In the genomic region with DNA sequence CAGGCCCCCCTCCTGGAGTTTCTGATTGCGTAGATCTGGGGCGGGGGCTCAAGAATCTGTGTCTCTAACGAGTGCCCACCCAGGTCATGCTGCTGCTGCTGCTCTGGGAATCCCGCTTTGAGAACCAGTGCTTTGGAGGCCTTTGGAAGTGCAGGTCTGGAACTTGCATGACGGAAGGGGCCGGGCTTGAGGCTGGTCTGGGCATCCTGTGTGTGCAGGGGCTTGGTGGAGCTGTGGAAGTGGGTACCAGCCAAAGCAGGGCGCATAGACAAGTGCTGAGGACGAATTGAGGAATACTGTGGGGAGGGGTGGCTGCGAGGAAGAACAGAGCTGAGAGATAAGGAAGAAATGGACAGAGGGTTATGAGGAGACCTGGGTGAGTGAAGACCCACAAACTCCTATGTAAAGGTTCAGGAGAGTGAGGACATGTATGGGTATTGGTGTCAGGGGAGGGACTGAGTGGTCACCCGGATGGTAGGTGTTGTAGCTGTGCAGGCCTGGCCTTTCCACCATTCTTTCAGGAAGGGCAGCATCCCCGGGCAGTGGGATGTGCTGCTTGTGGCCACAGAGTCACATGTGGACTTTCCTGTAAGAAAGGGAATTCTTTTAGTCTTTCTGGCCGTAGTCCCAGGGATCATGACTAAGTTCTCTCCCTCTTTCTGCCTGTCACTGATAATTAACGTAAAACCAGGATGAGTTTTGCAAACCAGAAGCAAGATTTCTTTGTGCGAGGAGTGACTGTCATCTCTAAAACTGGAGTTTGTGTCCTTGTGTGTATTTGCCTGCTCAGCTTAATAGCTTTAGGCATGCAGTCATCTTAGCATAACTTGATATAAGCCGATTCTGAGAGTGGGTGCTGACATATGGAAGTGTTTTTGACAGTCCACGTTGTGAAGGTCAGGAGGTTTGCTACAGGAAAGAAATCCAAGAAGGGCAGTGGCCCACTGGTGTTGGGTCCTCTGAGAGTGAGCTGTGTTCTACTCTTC, we compare ENCODE assay signal across 1 cellular context.
TF ChIP-seq lines count a peak whose summit lies in the region.

No MANE protein-coding gene starts in this region.

TF ChIP-seq in WTC11, 78 proteins besides CTCF, POLR2A, EP300 and RAD21 (continued from another document):
- TF ChIP-seq, protein P1, sequence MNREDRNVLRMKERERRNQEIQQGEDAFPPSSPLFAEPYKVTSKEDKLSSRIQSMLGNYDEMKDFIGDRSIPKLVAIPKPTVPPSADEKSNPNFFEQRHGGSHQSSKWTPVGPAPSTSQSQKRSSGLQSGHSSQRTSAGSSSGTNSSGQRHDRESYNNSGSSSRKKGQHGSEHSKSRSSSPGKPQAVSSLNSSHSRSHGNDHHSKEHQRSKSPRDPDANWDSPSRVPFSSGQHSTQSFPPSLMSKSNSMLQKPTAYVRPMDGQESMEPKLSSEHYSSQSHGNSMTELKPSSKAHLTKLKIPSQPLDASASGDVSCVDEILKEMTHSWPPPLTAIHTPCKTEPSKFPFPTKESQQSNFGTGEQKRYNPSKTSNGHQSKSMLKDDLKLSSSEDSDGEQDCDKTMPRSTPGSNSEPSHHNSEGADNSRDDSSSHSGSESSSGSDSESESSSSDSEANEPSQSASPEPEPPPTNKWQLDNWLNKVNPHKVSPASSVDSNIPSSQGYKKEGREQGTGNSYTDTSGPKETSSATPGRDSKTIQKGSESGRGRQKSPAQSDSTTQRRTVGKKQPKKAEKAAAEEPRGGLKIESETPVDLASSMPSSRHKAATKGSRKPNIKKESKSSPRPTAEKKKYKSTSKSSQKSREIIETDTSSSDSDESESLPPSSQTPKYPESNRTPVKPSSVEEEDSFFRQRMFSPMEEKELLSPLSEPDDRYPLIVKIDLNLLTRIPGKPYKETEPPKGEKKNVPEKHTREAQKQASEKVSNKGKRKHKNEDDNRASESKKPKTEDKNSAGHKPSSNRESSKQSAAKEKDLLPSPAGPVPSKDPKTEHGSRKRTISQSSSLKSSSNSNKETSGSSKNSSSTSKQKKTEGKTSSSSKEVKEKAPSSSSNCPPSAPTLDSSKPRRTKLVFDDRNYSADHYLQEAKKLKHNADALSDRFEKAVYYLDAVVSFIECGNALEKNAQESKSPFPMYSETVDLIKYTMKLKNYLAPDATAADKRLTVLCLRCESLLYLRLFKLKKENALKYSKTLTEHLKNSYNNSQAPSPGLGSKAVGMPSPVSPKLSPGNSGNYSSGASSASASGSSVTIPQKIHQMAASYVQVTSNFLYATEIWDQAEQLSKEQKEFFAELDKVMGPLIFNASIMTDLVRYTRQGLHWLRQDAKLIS (CRISPR knock-in tag; IDR thresholded peaks at IDR 0.05; ENCODE audit: borderline replicate concordance), result no peak
- TF ChIP-seq ZNF263 (CRISPR knock-in tag; IDR thresholded peaks at IDR 0.05; ENCODE audit: low read depth) (no peak), GABPB1 (CRISPR knock-in tag; IDR thresholded peaks at IDR 0.05) (no peak), SP1 (CRISPR knock-in tag; conservative IDR thresholded peaks at IDR 0.05) (no peak), RELA (CRISPR knock-in tag; IDR thresholded peaks at IDR 0.05; ENCODE audit: borderline replicate concordance) (no peak), GRHL2 (CRISPR knock-in tag; IDR thresholded peaks at IDR 0.05; ENCODE audit: insufficient replicate concordance, severe bottlenecking) (no peak), TEAD1 (CRISPR knock-in tag; IDR thresholded peaks at IDR 0.05) (no peak)
- TF ChIP-seq, protein P2, sequence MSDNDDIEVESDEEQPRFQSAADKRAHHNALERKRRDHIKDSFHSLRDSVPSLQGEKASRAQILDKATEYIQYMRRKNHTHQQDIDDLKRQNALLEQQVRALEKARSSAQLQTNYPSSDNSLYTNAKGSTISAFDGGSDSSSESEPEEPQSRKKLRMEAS (CRISPR knock-in tag; IDR thresholded peaks at IDR 0.05), result no peak
- TF ChIP-seq, protein P3, sequence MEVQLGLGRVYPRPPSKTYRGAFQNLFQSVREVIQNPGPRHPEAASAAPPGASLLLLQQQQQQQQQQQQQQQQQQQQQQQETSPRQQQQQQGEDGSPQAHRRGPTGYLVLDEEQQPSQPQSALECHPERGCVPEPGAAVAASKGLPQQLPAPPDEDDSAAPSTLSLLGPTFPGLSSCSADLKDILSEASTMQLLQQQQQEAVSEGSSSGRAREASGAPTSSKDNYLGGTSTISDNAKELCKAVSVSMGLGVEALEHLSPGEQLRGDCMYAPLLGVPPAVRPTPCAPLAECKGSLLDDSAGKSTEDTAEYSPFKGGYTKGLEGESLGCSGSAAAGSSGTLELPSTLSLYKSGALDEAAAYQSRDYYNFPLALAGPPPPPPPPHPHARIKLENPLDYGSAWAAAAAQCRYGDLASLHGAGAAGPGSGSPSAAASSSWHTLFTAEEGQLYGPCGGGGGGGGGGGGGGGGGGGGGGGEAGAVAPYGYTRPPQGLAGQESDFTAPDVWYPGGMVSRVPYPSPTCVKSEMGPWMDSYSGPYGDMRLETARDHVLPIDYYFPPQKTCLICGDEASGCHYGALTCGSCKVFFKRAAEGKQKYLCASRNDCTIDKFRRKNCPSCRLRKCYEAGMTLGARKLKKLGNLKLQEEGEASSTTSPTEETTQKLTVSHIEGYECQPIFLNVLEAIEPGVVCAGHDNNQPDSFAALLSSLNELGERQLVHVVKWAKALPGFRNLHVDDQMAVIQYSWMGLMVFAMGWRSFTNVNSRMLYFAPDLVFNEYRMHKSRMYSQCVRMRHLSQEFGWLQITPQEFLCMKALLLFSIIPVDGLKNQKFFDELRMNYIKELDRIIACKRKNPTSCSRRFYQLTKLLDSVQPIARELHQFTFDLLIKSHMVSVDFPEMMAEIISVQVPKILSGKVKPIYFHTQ (CRISPR knock-in tag; IDR thresholded peaks at IDR 0.05), result no peak
- TF ChIP-seq, protein P4, sequence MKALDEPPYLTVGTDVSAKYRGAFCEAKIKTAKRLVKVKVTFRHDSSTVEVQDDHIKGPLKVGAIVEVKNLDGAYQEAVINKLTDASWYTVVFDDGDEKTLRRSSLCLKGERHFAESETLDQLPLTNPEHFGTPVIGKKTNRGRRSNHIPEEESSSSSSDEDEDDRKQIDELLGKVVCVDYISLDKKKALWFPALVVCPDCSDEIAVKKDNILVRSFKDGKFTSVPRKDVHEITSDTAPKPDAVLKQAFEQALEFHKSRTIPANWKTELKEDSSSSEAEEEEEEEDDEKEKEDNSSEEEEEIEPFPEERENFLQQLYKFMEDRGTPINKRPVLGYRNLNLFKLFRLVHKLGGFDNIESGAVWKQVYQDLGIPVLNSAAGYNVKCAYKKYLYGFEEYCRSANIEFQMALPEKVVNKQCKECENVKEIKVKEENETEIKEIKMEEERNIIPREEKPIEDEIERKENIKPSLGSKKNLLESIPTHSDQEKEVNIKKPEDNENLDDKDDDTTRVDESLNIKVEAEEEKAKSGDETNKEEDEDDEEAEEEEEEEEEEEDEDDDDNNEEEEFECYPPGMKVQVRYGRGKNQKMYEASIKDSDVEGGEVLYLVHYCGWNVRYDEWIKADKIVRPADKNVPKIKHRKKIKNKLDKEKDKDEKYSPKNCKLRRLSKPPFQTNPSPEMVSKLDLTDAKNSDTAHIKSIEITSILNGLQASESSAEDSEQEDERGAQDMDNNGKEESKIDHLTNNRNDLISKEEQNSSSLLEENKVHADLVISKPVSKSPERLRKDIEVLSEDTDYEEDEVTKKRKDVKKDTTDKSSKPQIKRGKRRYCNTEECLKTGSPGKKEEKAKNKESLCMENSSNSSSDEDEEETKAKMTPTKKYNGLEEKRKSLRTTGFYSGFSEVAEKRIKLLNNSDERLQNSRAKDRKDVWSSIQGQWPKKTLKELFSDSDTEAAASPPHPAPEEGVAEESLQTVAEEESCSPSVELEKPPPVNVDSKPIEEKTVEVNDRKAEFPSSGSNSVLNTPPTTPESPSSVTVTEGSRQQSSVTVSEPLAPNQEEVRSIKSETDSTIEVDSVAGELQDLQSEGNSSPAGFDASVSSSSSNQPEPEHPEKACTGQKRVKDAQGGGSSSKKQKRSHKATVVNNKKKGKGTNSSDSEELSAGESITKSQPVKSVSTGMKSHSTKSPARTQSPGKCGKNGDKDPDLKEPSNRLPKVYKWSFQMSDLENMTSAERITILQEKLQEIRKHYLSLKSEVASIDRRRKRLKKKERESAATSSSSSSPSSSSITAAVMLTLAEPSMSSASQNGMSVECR (CRISPR knock-in tag; IDR thresholded peaks at IDR 0.05; ENCODE audit: borderline replicate concordance), result no peak
